13 cellular contexts compared by ENCODE assay signal in the genomic region with DNA sequence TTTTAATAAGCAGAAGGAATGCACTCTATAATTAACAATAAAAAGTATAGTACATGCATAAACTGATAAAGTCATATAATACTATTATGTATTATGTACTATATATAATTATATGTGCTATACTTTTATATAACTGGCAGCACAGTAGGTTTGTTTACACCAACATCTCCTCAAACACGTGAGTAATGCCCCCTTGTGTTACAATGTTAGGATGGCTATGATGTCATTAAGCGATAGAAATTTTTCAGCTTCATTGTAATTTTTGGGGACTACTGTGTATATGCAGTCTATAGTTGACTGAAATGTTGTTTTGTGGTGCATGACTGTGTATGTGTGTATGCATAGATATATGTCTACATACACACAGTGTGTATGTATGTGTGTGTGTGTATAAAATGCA.
DNase-seq lines count a peak whose midpoint lies in the region; ATAC-seq, FAIRE-seq and TF ChIP-seq lines count a peak whose summit lies in the region.
"Had no signal": no experiment of that assay in that cellular context is flagged by ENCODE, and none has a peak within 500 bp of the region (broad histone marks: within the 10 kb centered on the region; RNA-seq: fewer than 3 reads in every experiment).

No MANE protein-coding gene starts in this region.

- no peaks in the 10 kb centered on the region for H3K27me3 Mint-ChIP-seq in activated CD4-positive, alpha-beta T cell treated with anti-CD3 and anti-CD28 coated beads, Interleukin-2, amount 10 ng/mL, durations not matched to agents 24 days and 14 days
- H3K27me3 Mint-ChIP-seq: CD4-positive, alpha-beta memory T cell had no signal

- H3K9me3 Mint-ChIP-seq in activated CD4-positive, alpha-beta T cell treated with anti-CD3 and anti-CD28 coated beads, Interleukin-2, amount 10 ng/mL, durations not matched to agents 24 days and 14 days = no peaks in the 10 kb centered on the region
- H3K9me3 Mint-ChIP-seq: CD4-positive, alpha-beta memory T cell had no signal

- TF ChIP-seq RAD21 in A549 (conservative IDR thresholded peaks at IDR 0.05 in 1 of 2, IDR thresholded peaks at IDR 0.05 in 1 of 2) = no peak

- H3K4me2 ChIP-seq in A549 = no peak overlapping the region

- H3K9me3 ChIP-seq in A549 (no peaks in the 10 kb centered on the region), aorta (ENCODE audit: control insufficient read depth, low read length) (no peaks in the 10 kb centered on the region)
- H3K9me3 ChIP-seq: SJSA1 had no signal

- CTCF ChIA-PET in A549 (lab: Yijun Ruan, JAX) = interaction anchor here (1.0 to 2.3 kb wide), 6 partner anchors 9 to 459 kb away, joined by 3 to 7 read pairs (median 5); a partner anchor contains a TSS

- intact Hi-C loops in aorta (cut with DNase I) = loop anchor here (10.0 kb wide), 3 partner anchors 462 to 752 kb away; a partner anchor contains a TSS
- intact Hi-C loops in activated CD4-positive, alpha-beta T cell treated with anti-CD3 and anti-CD28 coated beads, Interleukin-2, amount 10 ng/mL, durations not matched to agents 24 days and 14 days (cut with micrococcal nuclease) = loop anchor here (5.0 to 10.0 kb wide), 2 partner anchors 222 to 459 kb away; no protein-coding TSS in a partner anchor

- no peak for FAIRE-seq in A549 (lab: Jason Lieb, UNC)
- FAIRE-seq: HTR-8/SVneo had no signal

- H3K4me3 ChIP-seq in A549 = no peak overlapping the region
- no peak overlapping the region for H3K4me3 ChIP-seq in aorta (ENCODE audit: low read length in 2 of 2)
- H3K4me3 ChIP-seq: SJSA1 had no signal

- no peak for TF ChIP-seq EP300 in A549 (IDR thresholded peaks at IDR 0.05)

- peak in 1 of 2 experiments; percentile 64; a peak in 3 of 6 replicates for ATAC-seq in A549
- ATAC-seq in aorta (ENCODE audit: low FRiP score) = no peak
- ATAC-seq in GM19395 (IDR thresholded peaks at IDR 0.05; ENCODE audit: unreplicated experiment) = no peak

- H3K27me3 ChIP-seq in aorta (ENCODE audit: control insufficient read depth in 1 of 2, insufficient read depth in 2 of 2, low read length in 1 of 2) = no peaks in the 10 kb centered on the region
- H3K27me3 ChIP-seq: SJSA1 had no signal

- WGBS in A549 (ENCODE audit: missing lambda C conversion rate) = 39% methylated on average over 2 of the region's 2 CpGs
- WGBS in aorta, 2 donors = 60 to 62% methylated on average over 2 of the region's 2 CpGs

- no peaks in the 10 kb centered on the region for H3K4me1 Mint-ChIP-seq in activated CD4-positive, alpha-beta T cell treated with anti-CD3 and anti-CD28 coated beads, Interleukin-2, amount 10 ng/mL, durations not matched to agents 24 days and 14 days
- H3K4me1 Mint-ChIP-seq: CD4-positive, alpha-beta memory T cell had no signal

- H3K4me1 ChIP-seq in A549 = no peaks in the 10 kb centered on the region
- H3K4me1 ChIP-seq in aorta (ENCODE audit: control insufficient read depth in 1 of 2, insufficient read depth in 2 of 2, low read length in 2 of 2) = no peaks in the 10 kb centered on the region
- H3K4me1 ChIP-seq: SJSA1 had no signal

- H3K4me3 Mint-ChIP-seq in activated CD4-positive, alpha-beta T cell treated with anti-CD3 and anti-CD28 coated beads, Interleukin-2, amount 10 ng/mL, durations not matched to agents 24 days and 14 days = no peak overlapping the region
- H3K4me3 Mint-ChIP-seq: CD4-positive, alpha-beta memory T cell had no signal

- H3K27ac ChIP-seq in A549 (no peak overlapping the region), aorta (ENCODE audit: low read depth in 1 of 2, low read length in 2 of 2) (no peak overlapping the region)
- H3K27ac ChIP-seq: SJSA1 had no signal

- no peak overlapping the region for H3K27ac Mint-ChIP-seq in activated CD4-positive, alpha-beta T cell treated with anti-CD3 and anti-CD28 coated beads, Interleukin-2, amount 10 ng/mL, durations not matched to agents 24 days and 14 days
- H3K27ac Mint-ChIP-seq: CD4-positive, alpha-beta memory T cell had no signal

- H3K36me3 ChIP-seq in aorta (ENCODE audit: control insufficient read depth in 1 of 2, insufficient read depth in 2 of 2, low read length in 1 of 2) = no peaks in the 10 kb centered on the region

- 0 out of 3 replicates have a peak, but pooled peaks have one; percentile 12 for TF ChIP-seq CTCF in A549 (IDR thresholded peaks at IDR 0.05)
- TF ChIP-seq CTCF in GM12872 (IDR thresholded peaks at IDR 0.05; ENCODE audit: insufficient read depth, low read depth, low read length) = 0 out of 3 replicates have a peak, but pooled peaks have one; percentile 13

- H3K36me3 Mint-ChIP-seq in activated CD4-positive, alpha-beta T cell treated with anti-CD3 and anti-CD28 coated beads, Interleukin-2, amount 10 ng/mL, durations not matched to agents 24 days and 14 days (ENCODE audit: low read depth) = peaks cover 12% of the 10 kb centered on the region

- POLR2A ChIA-PET in A549 (lab: Yijun Ruan, JAX) = no interaction called here

- DNase-seq in A549 (ENCODE audit: low read depth in 1 of 2, low spot score in 1 of 2) = peak in 1 of 2 experiments; percentile 33
- peak; percentile 43 for DNase-seq in RKO (ENCODE audit: low spot score)
- DNase-seq in fibroblast of gingiva (ENCODE audit: low read depth) = peak; percentile 2
- DNase-seq in aorta = no peak
- no peak for DNase-seq in occipital lobe (lab: John Stamatoyannopoulos, UW)
- DNase-seq in activated CD4-positive, alpha-beta T cell treated with anti-CD3 and anti-CD28 coated beads, Interleukin-2, amount 10 ng/mL, durations not matched to agents 24 days and 14 days = no peak
- DNase-seq: activated CD4-positive, alpha-beta T cell treated with anti-CD3 and anti-CD28 coated beads for 48 hours; activated naive CD4-positive, alpha-beta T cell treated with anti-CD3 and anti-CD28 coated beads, Interleukin-2, amount 50 U/mL, for 16 hours had no signal

- TF ChIP-seq POLR2A in A549 (IDR thresholded peaks at IDR 0.05; ENCODE audit: low read length) = no peak

TF ChIP-seq in A549, 52 proteins besides CTCF, POLR2A, EP300 and RAD21:
- TF ChIP-seq, protein P1, sequence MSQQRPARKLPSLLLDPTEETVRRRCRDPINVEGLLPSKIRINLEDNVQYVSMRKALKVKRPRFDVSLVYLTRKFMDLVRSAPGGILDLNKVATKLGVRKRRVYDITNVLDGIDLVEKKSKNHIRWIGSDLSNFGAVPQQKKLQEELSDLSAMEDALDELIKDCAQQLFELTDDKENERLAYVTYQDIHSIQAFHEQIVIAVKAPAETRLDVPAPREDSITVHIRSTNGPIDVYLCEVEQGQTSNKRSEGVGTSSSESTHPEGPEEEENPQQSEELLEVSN (IDR thresholded peaks at IDR 0.05; ENCODE audit: borderline replicate concordance, low read depth) = no peak
- TF ChIP-seq JUN (IDR thresholded peaks at IDR 0.05) = no peak
- TF ChIP-seq POLR2AphosphoS2 (conservative IDR thresholded peaks at IDR 0.05; ENCODE audit: low read length) = no peak
- no peak for TF ChIP-seq RFX5 (IDR thresholded peaks at IDR 0.05)
- no peak for TF ChIP-seq MAFK (IDR thresholded peaks at IDR 0.05; ENCODE audit: partially characterized antibody)
- no peak for TF ChIP-seq HEYL (CRISPR knock-in tag; IDR thresholded peaks at IDR 0.05)
- TF ChIP-seq HOXB13 (CRISPR knock-in tag; IDR thresholded peaks at IDR 0.05; ENCODE audit: low read depth) = no peak
- TF ChIP-seq BHLHE40 (IDR thresholded peaks at IDR 0.05; ENCODE audit: low read depth, low read length) = no peak
- no peak for TF ChIP-seq NR3C1 (IDR thresholded peaks at IDR 0.05)
TF ChIP-seq in A549: peak in this region for 0.

Comparison
In these comparisons a context has a peak if more than half of its experiments do, and no peak if none do; other contexts are left out.
1. DNase-seq: peak in RKO (single experiment) and fibroblast of gingiva (single experiment); none in aorta (0 of 2), occipital lobe (single experiment) and activated CD4-positive, alpha-beta T cell treated with anti-CD3 and anti-CD28 coated beads, Interleukin-2, amount 10 ng/mL, durations not matched to agents 24 days and 14 days (single experiment).